8 cellular contexts compared by ENCODE assay signal in genomic region chr17:42017866-42018200, GRCh38. TPM values are rescaled to one million over a fixed set of nuclear protein-coding genes. Genes with fewer than 3 reads are reported as not detected.
DNase-seq lines count a peak whose midpoint lies in the region; ATAC-seq, FAIRE-seq and TF ChIP-seq lines count a peak whose summit lies in the region.

No MANE protein-coding gene starts in this region.

- no peak for FAIRE-seq in D721Med (lab: Jason Lieb, UNC)

- H3K4me3 ChIP-seq in CD4-positive, CD25-positive, alpha-beta regulatory T cell (ENCODE audit: low read depth, low read length): peak overlapping the region; percentile 97
- H3K4me3 ChIP-seq in thymus (ENCODE audit: low read length): peak overlapping the region; percentile 79

- H3K4me3 Mint-ChIP-seq in CD4-positive, CD25-positive, alpha-beta regulatory T cell: peak overlapping the region; percentile 99 to 100 (median 100)

- intact Hi-C loops in left colon (cut with DNase I, micrococcal nuclease): no loop called here

- H3K27ac ChIP-seq in CD4-positive, CD25-positive, alpha-beta regulatory T cell (ENCODE audit: insufficient read depth, low read length, poor library complexity, severe bottlenecking): peak overlapping the region; percentile 91
- H3K27ac ChIP-seq in adipose tissue (ENCODE audit: low read depth, low read length) (peak overlapping the region; percentile 11), thymus (ENCODE audit: low read depth) (peak overlapping the region; percentile 96)

- peaks cover 6% of the 10 kb centered on the region for H3K27me3 Mint-ChIP-seq in CD4-positive, CD25-positive, alpha-beta regulatory T cell

- peaks cover 17 to 75% (median 53%) of the 10 kb centered on the region in 4 donors for H3K4me1 Mint-ChIP-seq in CD4-positive, CD25-positive, alpha-beta regulatory T cell

- DNase-seq in CD4-positive, CD25-positive, alpha-beta regulatory T cell: no peak
- peak in 1 of 2 donors; percentile 59 for DNase-seq in left colon
- DNase-seq in AG08396 (ENCODE audit: low spot score): no peak
- DNase-seq in D721Med (ENCODE audit: insufficient read length, low spot score): no peak

- 4 to 9% (median 6%) methylated on average over 11 of the region's 11 CpGs for WGBS in adipose tissue, 3 donors
- 9% methylated on average over 11 of the region's 11 CpGs for WGBS in thymus

- no peak for ATAC-seq in CD4-positive, CD25-positive, alpha-beta regulatory T cell (ENCODE audit: low read depth in 2 of 2)
- ATAC-seq in HG02763 (IDR thresholded peaks at IDR 0.05; ENCODE audit: unreplicated experiment): peak; percentile 0
- ATAC-seq in left colon: peak; percentile 22
- no peak for ATAC-seq in HG03469 (IDR thresholded peaks at IDR 0.05; ENCODE audit: unreplicated experiment)

- no peaks in the 10 kb centered on the region for H3K9me3 ChIP-seq in CD4-positive, CD25-positive, alpha-beta regulatory T cell (ENCODE audit: control insufficient read depth in 2 of 2, low read length in 2 of 2)
- no peaks in the 10 kb centered on the region for H3K9me3 ChIP-seq in thymus (ENCODE audit: control insufficient read depth)

- H3K27me3 ChIP-seq in CD4-positive, CD25-positive, alpha-beta regulatory T cell (ENCODE audit: control insufficient read depth, insufficient read depth, low read length): no peaks in the 10 kb centered on the region
- no peaks in the 10 kb centered on the region for H3K27me3 ChIP-seq in thymus (ENCODE audit: control insufficient read depth, insufficient read depth)

- peaks cover 43% of the 10 kb centered on the region for H3K4me1 ChIP-seq in CD4-positive, CD25-positive, alpha-beta regulatory T cell (ENCODE audit: control insufficient read depth, insufficient read depth, low read length, poor library complexity, severe bottlenecking)
- peaks cover 25% of the 10 kb centered on the region for H3K4me1 ChIP-seq in thymus (ENCODE audit: control insufficient read depth, insufficient read depth, low read length)

- peak overlapping the region; percentile 100 for H3K27ac Mint-ChIP-seq in CD4-positive, CD25-positive, alpha-beta regulatory T cell

- no peaks in the 10 kb centered on the region for H3K9me3 Mint-ChIP-seq in CD4-positive, CD25-positive, alpha-beta regulatory T cell

- peaks cover 3% of the 10 kb centered on the region for H3K36me3 Mint-ChIP-seq in CD4-positive, CD25-positive, alpha-beta regulatory T cell

- TF ChIP-seq CTCF in D721Med (IDR thresholded peaks at IDR 0.05; ENCODE audit: insufficient read depth, missing control alignments): no peak

- peaks cover 10% of the 10 kb centered on the region for H3K36me3 ChIP-seq in CD4-positive, CD25-positive, alpha-beta regulatory T cell (ENCODE audit: control insufficient read depth, insufficient read depth, low read length)
- peaks cover 9% of the 10 kb centered on the region for H3K36me3 ChIP-seq in thymus (ENCODE audit: control insufficient read depth, insufficient read depth)

RNA-seq across cellular contexts. Expression of gene DNAJC7, which starts 0.6 kb away (rescaled TPM):
- 149 TPM for total RNA-seq in CD4-positive, CD25-positive, alpha-beta regulatory T cell
- 10 to 100 TPM; 53.3 to 80.7 (median 67.2) TPM for polyA plus RNA-seq in CD4-positive, CD25-positive, alpha-beta regulatory T cell
- polyA plus RNA-seq in adipose tissue: 10 to 100 TPM; 43.8 to 86.1 (median 65.2) TPM
- total RNA-seq in left colon: 10 to 100 TPM; 76.5 to 84.6 TPM
- polyA plus RNA-seq in thymus: 95.7 TPM

RNA-seq across cellular contexts. Expression of gene NKIRAS2, which starts 2.1 kb away (rescaled TPM):
- 14.6 TPM for total RNA-seq in CD4-positive, CD25-positive, alpha-beta regulatory T cell
- polyA plus RNA-seq in CD4-positive, CD25-positive, alpha-beta regulatory T cell: 10 to 100 TPM; 21.8 to 25.8 (median 23.0) TPM
- polyA plus RNA-seq in adipose tissue (10 to 100 TPM; 13.5 to 35.1 (median 30.9) TPM), thymus (22.0 TPM)
- 10 to 100 TPM; 29.4 to 31.9 TPM for total RNA-seq in left colon

RNA-seq across cellular contexts. Expression of gene C17orf113, which starts 32.6 kb away (rescaled TPM):
- 0.27 TPM for total RNA-seq in CD4-positive, CD25-positive, alpha-beta regulatory T cell
- under 1 TPM; 0.09 to 0.46 (median 0.38) TPM for polyA plus RNA-seq in CD4-positive, CD25-positive, alpha-beta regulatory T cell
- polyA plus RNA-seq in adipose tissue (1 to 10 TPM in 1 of 3 donors, under 1 TPM in 2; 0.12 to 1.5 (median 0.22) TPM), thymus (0.84 TPM)
- 1 to 10 TPM; 1.8 to 2.5 TPM for total RNA-seq in left colon

RNA-seq across cellular contexts. Expression of gene CNP, which starts 51.2 kb away (rescaled TPM):
- total RNA-seq in CD4-positive, CD25-positive, alpha-beta regulatory T cell: 27.7 TPM
- polyA plus RNA-seq in CD4-positive, CD25-positive, alpha-beta regulatory T cell: 10 to 100 TPM; 26.9 to 44.3 (median 34.1) TPM
- polyA plus RNA-seq in adipose tissue: 10 to 100 TPM; 19.4 to 45.6 (median 38.2) TPM
- 10 to 100 TPM; 45.6 to 53.6 TPM for total RNA-seq in left colon
- polyA plus RNA-seq in thymus: 46.0 TPM

Comparison
In these comparisons a context has a peak if more than half of its experiments do, and no peak if none do; other contexts are left out.
1. ATAC-seq: peak in HG02763 (single experiment) and left colon (single experiment); none in CD4-positive, CD25-positive, alpha-beta regulatory T cell (0 of 2) and HG03469 (single experiment).
2. H3K27ac ChIP-seq: peak in every context shown above with its lines; median percentile 96 in thymus; 91 in CD4-positive, CD25-positive, alpha-beta regulatory T cell; 11 in adipose tissue.